15 cellular contexts compared by ENCODE assay signal in the genomic region with DNA sequence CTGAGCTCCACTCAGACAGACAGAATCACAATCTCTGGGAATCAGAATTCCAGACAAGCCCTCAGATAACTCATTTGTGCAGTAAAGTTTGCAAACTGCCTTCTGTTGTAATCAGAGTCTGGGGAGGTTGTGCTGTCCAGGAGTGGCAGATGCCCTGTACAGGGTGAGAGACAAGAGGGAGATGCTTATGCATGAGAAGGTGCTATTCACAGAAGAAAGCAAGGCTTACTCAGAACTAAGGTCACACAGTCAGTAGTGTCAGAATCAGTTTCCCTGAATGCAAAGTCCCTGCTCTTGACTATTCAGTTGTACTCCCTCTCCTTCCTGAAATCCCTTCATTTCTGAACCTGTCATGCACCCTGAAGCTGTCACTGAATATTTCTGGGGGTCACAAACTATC. TPM values are rescaled to one million over a fixed set of nuclear protein-coding genes. Genes with fewer than 3 reads are reported as not detected.
DNase-seq lines count a peak whose midpoint lies in the region; ATAC-seq, FAIRE-seq and TF ChIP-seq lines count a peak whose summit lies in the region.
"Had no signal": no experiment of that assay in that cellular context is flagged by ENCODE, and none has a peak within 500 bp of the region (broad histone marks: within the 10 kb centered on the region; RNA-seq: fewer than 3 reads in every experiment).

No MANE protein-coding gene starts in this region.

- no peak for TF ChIP-seq POLR2A in GM12891 (IDR thresholded peaks at IDR 0.05; ENCODE audit: low read depth, low read length)

- CTCF ChIA-PET in activated CD8-positive, alpha-beta T cell treated with anti-CD3 and anti-CD28 coated beads for 36 hours (lab: Charles Lee) = interaction anchor here (0.6 kb wide), 1 partner anchor 15 kb away, joined by 3 read pairs; no protein-coding TSS in a partner anchor
- CTCF ChIA-PET in activated CD8-positive, alpha-beta T cell treated with anti-CD3 and anti-CD28 coated beads, Interleukin-2, amount 10 ng/mL, durations not matched to agents 7 days and 5 days (lab: Charles Lee) = interaction anchor here (1.2 kb wide), 1 partner anchor 31 kb away, joined by 4 read pairs; no protein-coding TSS in a partner anchor

- no peak overlapping the region for H3K4me3 Mint-ChIP-seq in activated CD8-positive, alpha-beta T cell treated with anti-CD3 and anti-CD28 coated beads for 36 hours
- H3K4me3 Mint-ChIP-seq in activated CD8-positive, alpha-beta T cell treated with anti-CD3 and anti-CD28 coated beads, Interleukin-2, amount 10 ng/mL, durations not matched to agents 7 days and 5 days = no peak overlapping the region
- H3K4me3 Mint-ChIP-seq in activated T-helper 17 cell treated with anti-CD3 and anti-CD28 coated beads, Interleukin-2, amount 50 U/mL, for 72 hours = no peak overlapping the region
- H3K4me3 Mint-ChIP-seq: CD8-positive, alpha-beta memory T cell; GM23338 had no signal

- FAIRE-seq in GM12891 (lab: Jason Lieb, UNC) = peak; percentile 63

- peak; percentile 29 for ATAC-seq in activated CD8-positive, alpha-beta T cell treated with anti-CD3 and anti-CD28 coated beads for 36 hours
- ATAC-seq in activated CD8-positive, alpha-beta T cell treated with anti-CD3 and anti-CD28 coated beads, Interleukin-2, amount 10 ng/mL, durations not matched to agents 7 days and 5 days = no peak
- ATAC-seq in activated T-helper 17 cell treated with anti-CD3 and anti-CD28 coated beads, Interleukin-2, amount 50 U/mL, for 72 hours (replicated peaks) = peak; percentile 34
- ATAC-seq in foreskin keratinocyte (peak; percentile 36), GM19023 (IDR thresholded peaks at IDR 0.05; ENCODE audit: unreplicated experiment) (no peak)
- ATAC-seq: GM23338 had no signal

- H3K27ac Mint-ChIP-seq in activated CD8-positive, alpha-beta T cell treated with anti-CD3 and anti-CD28 coated beads for 36 hours = no peak overlapping the region
- no peak overlapping the region for H3K27ac Mint-ChIP-seq in activated CD8-positive, alpha-beta T cell treated with anti-CD3 and anti-CD28 coated beads, Interleukin-2, amount 10 ng/mL, durations not matched to agents 7 days and 5 days
- H3K27ac Mint-ChIP-seq in activated T-helper 17 cell treated with anti-CD3 and anti-CD28 coated beads, Interleukin-2, amount 50 U/mL, for 72 hours = no peak overlapping the region
- H3K27ac Mint-ChIP-seq: GM23338 had no signal

- POLR2A ChIA-PET in activated CD8-positive, alpha-beta T cell treated with anti-CD3 and anti-CD28 coated beads for 36 hours (lab: Charles Lee) = no interaction called here
- POLR2A ChIA-PET in activated CD8-positive, alpha-beta T cell treated with anti-CD3 and anti-CD28 coated beads, Interleukin-2, amount 10 ng/mL, durations not matched to agents 7 days and 5 days (lab: Charles Lee) = no interaction called here

- peaks cover 2% of the 10 kb centered on the region for H3K27me3 Mint-ChIP-seq in activated CD8-positive, alpha-beta T cell treated with anti-CD3 and anti-CD28 coated beads for 36 hours
- H3K27me3 Mint-ChIP-seq in activated CD8-positive, alpha-beta T cell treated with anti-CD3 and anti-CD28 coated beads, Interleukin-2, amount 10 ng/mL, durations not matched to agents 7 days and 5 days (ENCODE audit: low read depth) = peaks cover 28% of the 10 kb centered on the region
- H3K27me3 Mint-ChIP-seq in activated T-helper 17 cell treated with anti-CD3 and anti-CD28 coated beads, Interleukin-2, amount 50 U/mL, for 72 hours = peaks cover 3% of the 10 kb centered on the region

- no peak overlapping the region for H3K27ac ChIP-seq in foreskin keratinocyte
- H3K27ac ChIP-seq: BLaER1 had no signal

- TF ChIP-seq CTCF in activated CD8-positive, alpha-beta T cell treated with anti-CD3 and anti-CD28 coated beads for 36 hours (IDR thresholded peaks at IDR 0.05) = no peak
- TF ChIP-seq CTCF in foreskin keratinocyte (conservative IDR thresholded peaks at IDR 0.05) = no peak

- no peak for DNase-seq in activated CD8-positive, alpha-beta T cell treated with anti-CD3 and anti-CD28 coated beads for 36 hours
- no peak for DNase-seq in activated CD8-positive, alpha-beta T cell treated with anti-CD3 and anti-CD28 coated beads, Interleukin-2, amount 10 ng/mL, durations not matched to agents 7 days and 5 days
- no peak for DNase-seq in GM12891 (ENCODE audit: insufficient read length, low spot score)
- peak in 1 of 2 donors; percentile 7 for DNase-seq in foreskin keratinocyte
- no peak for DNase-seq in NCI-H1436 (lab: John Stamatoyannopoulos, UW)
- DNase-seq: 8988T; AML-193; Caco-2; CD8-positive, alpha-beta memory T cell; GF-D8; H7 had no signal

- no peaks in the 10 kb centered on the region for H3K4me1 ChIP-seq in foreskin keratinocyte
- H3K4me1 ChIP-seq: Caco-2 had no signal

- no peaks in the 10 kb centered on the region for H3K9me3 Mint-ChIP-seq in activated CD8-positive, alpha-beta T cell treated with anti-CD3 and anti-CD28 coated beads for 36 hours
- no peaks in the 10 kb centered on the region for H3K9me3 Mint-ChIP-seq in activated CD8-positive, alpha-beta T cell treated with anti-CD3 and anti-CD28 coated beads, Interleukin-2, amount 10 ng/mL, durations not matched to agents 7 days and 5 days (ENCODE audit: insufficient read depth)
- H3K9me3 Mint-ChIP-seq in activated T-helper 17 cell treated with anti-CD3 and anti-CD28 coated beads, Interleukin-2, amount 50 U/mL, for 72 hours = no peaks in the 10 kb centered on the region
- H3K9me3 Mint-ChIP-seq: CD8-positive, alpha-beta memory T cell; GM23338 had no signal

- H3K36me3 Mint-ChIP-seq in activated CD8-positive, alpha-beta T cell treated with anti-CD3 and anti-CD28 coated beads for 36 hours (ENCODE audit: low read depth) = no peaks in the 10 kb centered on the region
- no peaks in the 10 kb centered on the region for H3K36me3 Mint-ChIP-seq in activated CD8-positive, alpha-beta T cell treated with anti-CD3 and anti-CD28 coated beads, Interleukin-2, amount 10 ng/mL, durations not matched to agents 7 days and 5 days (ENCODE audit: low read depth)
- H3K36me3 Mint-ChIP-seq in activated T-helper 17 cell treated with anti-CD3 and anti-CD28 coated beads, Interleukin-2, amount 50 U/mL, for 72 hours (ENCODE audit: low read depth) = no peaks in the 10 kb centered on the region
- H3K36me3 Mint-ChIP-seq: CD8-positive, alpha-beta memory T cell had no signal

- H3K4me1 Mint-ChIP-seq in activated CD8-positive, alpha-beta T cell treated with anti-CD3 and anti-CD28 coated beads for 36 hours (ENCODE audit: low read depth) = no peaks in the 10 kb centered on the region
- no peaks in the 10 kb centered on the region for H3K4me1 Mint-ChIP-seq in activated CD8-positive, alpha-beta T cell treated with anti-CD3 and anti-CD28 coated beads, Interleukin-2, amount 10 ng/mL, durations not matched to agents 7 days and 5 days (ENCODE audit: low read depth)
- H3K4me1 Mint-ChIP-seq in activated T-helper 17 cell treated with anti-CD3 and anti-CD28 coated beads, Interleukin-2, amount 50 U/mL, for 72 hours = no peaks in the 10 kb centered on the region
- H3K4me1 Mint-ChIP-seq: CD8-positive, alpha-beta memory T cell had no signal

- intact Hi-C loops in activated CD8-positive, alpha-beta T cell treated with anti-CD3 and anti-CD28 coated beads for 36 hours (cut with micrococcal nuclease) = no loop called here

- H3K27me3 ChIP-seq in foreskin keratinocyte = peaks cover 28% of the 10 kb centered on the region
- H3K27me3 ChIP-seq: BLaER1 had no signal

TF ChIP-seq in GM12891, 5 proteins besides CTCF, POLR2A, EP300 and RAD21:
- TF ChIP-seq POLR2AphosphoS5 (IDR thresholded peaks at IDR 0.05; ENCODE audit: low read depth, low read length) = no peak
- no peak for TF ChIP-seq TAF1 (IDR thresholded peaks at IDR 0.05; ENCODE audit: low read depth, low read length)
- no peak for TF ChIP-seq POU2F2 (IDR thresholded peaks at IDR 0.05; ENCODE audit: low read depth, low read length)
- no peak for TF ChIP-seq PAX5 (IDR thresholded peaks at IDR 0.05; ENCODE audit: insufficient read depth, low read length, severe bottlenecking)
- TF ChIP-seq SPI1 (IDR thresholded peaks at IDR 0.05; ENCODE audit: low read depth, low read length) = no peak

RNA-seq across cellular contexts. Expression of gene SRPRB, which starts 43.7 kb away (rescaled TPM):
- 10 to 100 TPM; 63.8 to 65.8 TPM for total RNA-seq in activated CD8-positive, alpha-beta T cell treated with anti-CD3 and anti-CD28 coated beads for 36 hours
- 10 to 100 TPM; 45.3 to 48.1 TPM for total RNA-seq in activated CD8-positive, alpha-beta T cell treated with anti-CD3 and anti-CD28 coated beads, Interleukin-2, amount 10 ng/mL, durations not matched to agents 7 days and 5 days
- polyA plus RNA-seq in GM12891 (2012; ENCODE audit: low read depth, missing spikeins) = 24.3 TPM
- total RNA-seq in activated T-helper 17 cell treated with anti-CD3 and anti-CD28 coated beads, Interleukin-2, amount 50 U/mL, for 72 hours = 10 to 100 TPM; 26.2 to 80.6 TPM
- 41.3 and 53.4 TPM in 2 replicates for total RNA-seq in foreskin keratinocyte
- 45.9 TPM in 2 replicates for polyA plus RNA-seq in foreskin keratinocyte

RNA-seq across cellular contexts. Expression of gene RAB6B, which starts 46.3 kb away (rescaled TPM):
- 1 to 10 TPM; 1.7 to 2.0 TPM for total RNA-seq in activated CD8-positive, alpha-beta T cell treated with anti-CD3 and anti-CD28 coated beads for 36 hours
- 1 to 10 TPM in 1 of 2 experiments, under 1 TPM in 1; 0.68 to 1.2 TPM for total RNA-seq in activated CD8-positive, alpha-beta T cell treated with anti-CD3 and anti-CD28 coated beads, Interleukin-2, amount 10 ng/mL, durations not matched to agents 7 days and 5 days
- 0.17 TPM for polyA plus RNA-seq in GM12891 (2012; ENCODE audit: low read depth, missing spikeins)
- total RNA-seq in activated T-helper 17 cell treated with anti-CD3 and anti-CD28 coated beads, Interleukin-2, amount 50 U/mL, for 72 hours = 1 to 10 TPM in 1 of 2 donors, under 1 TPM in 1; 0.19 to 3.1 TPM
- 0.41 and 0.42 TPM in 2 replicates for total RNA-seq in foreskin keratinocyte
- polyA plus RNA-seq in foreskin keratinocyte = 0.88 and 1.7 TPM in 2 replicates

Comparison
In these comparisons a context has a peak if more than half of its experiments do, and no peak if none do; other contexts are left out.
1. ATAC-seq: peak in activated CD8-positive, alpha-beta T cell treated with anti-CD3 and anti-CD28 coated beads for 36 hours (single experiment), activated T-helper 17 cell treated with anti-CD3 and anti-CD28 coated beads, Interleukin-2, amount 50 U/mL, for 72 hours (single experiment) and foreskin keratinocyte (single experiment); none in activated CD8-positive, alpha-beta T cell treated with anti-CD3 and anti-CD28 coated beads, Interleukin-2, amount 10 ng/mL, durations not matched to agents 7 days and 5 days (single experiment) and GM19023 (single experiment).